ENCODE assay signal across 34 cellular contexts in the genomic region with DNA sequence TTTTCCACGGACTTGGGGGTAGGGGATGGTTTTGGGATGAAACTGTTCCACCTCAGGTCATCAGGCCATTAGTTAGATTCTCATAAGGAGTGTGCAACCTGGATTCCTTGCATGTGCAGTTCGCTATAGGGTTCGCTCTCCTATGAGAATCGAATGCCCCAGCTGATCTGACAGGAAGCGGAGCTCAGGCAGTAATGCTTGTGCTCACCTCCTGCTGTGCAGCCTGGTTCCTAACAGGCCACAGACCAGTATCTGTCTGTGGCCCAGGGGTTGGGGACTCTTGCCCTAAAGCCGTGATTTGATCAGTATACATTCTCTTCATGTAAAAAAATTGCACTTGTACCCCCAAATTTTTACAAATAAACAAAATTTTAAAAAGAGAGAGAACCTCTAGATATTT.
"Had no signal": no experiment of that assay in that cellular context is flagged by ENCODE, and none has a peak within 500 bp of the region (broad histone marks: within the 10 kb centered on the region; RNA-seq: fewer than 3 reads in every experiment).

No MANE protein-coding gene starts in this region.

- H3K27ac Mint-ChIP-seq: activated CD4-positive, alpha-beta memory T cell treated with anti-CD3 and anti-CD28 coated beads for 36 hours; activated CD4-positive, alpha-beta T cell treated with anti-CD3 and anti-CD28 coated beads for 36 hours; activated CD4-positive, alpha-beta T cell treated with anti-CD3 and anti-CD28 coated beads, Interleukin-2, amount 10 ng/mL, durations not matched to agents 24 days and 14 days; activated CD8-positive, alpha-beta memory T cell treated with anti-CD3 and anti-CD28 coated beads, Interleukin-2, amount 10 ng/mL, durations not matched to agents 7 days and 5 days; activated CD8-positive, alpha-beta T cell treated with anti-CD3 and anti-CD28 coated beads, Interleukin-2, amount 10 ng/mL, durations not matched to agents 7 days and 5 days; activated naive CD4-positive, alpha-beta T cell treated with anti-CD3 and anti-CD28 coated beads, Interleukin-2, amount 10 ng/mL, durations not matched to agents 7 days and 5 days; activated naive CD4-positive, alpha-beta T cell treated with anti-CD3 and anti-CD28 coated beads, Interleukin-2, amount 50 U/mL, for 72 hours; activated naive CD8-positive, alpha-beta T cell treated with anti-CD3 and anti-CD28 coated beads, Interleukin-2, amount 10 ng/mL, durations not matched to agents 7 days and 5 days; activated T-cell treated with anti-CD3 and anti-CD28 coated beads, Interleukin-2, amount 50 U/mL, for 24 hours; activated T-cell treated with anti-CD3 and anti-CD28 coated beads, Interleukin-2, amount 50 U/mL, for 72 hours; dendritic cell treated with granulocyte-macrophage colony-stimulating factor and Interleukin-4, amounts not matched to agents 40 ng/mL and 50 ng/mL, for 4 days; T-helper 17 cell; T-helper 2 cell treated with Interferon-gamma antibody and Interleukin-4, amounts not matched to agents 5 μg/mL and 100 μg/mL, for 36 hours had no signal

- H3K4me1 ChIP-seq: ascending aorta, breast epithelium, esophagus squamous epithelium, gastroesophageal sphincter had no signal

- H3K9me3 ChIP-seq: ascending aorta, breast epithelium, esophagus squamous epithelium had no signal

- H3K36me3 ChIP-seq: ascending aorta, breast epithelium, cardiac muscle cell, esophagus squamous epithelium, gastroesophageal sphincter, WERI-Rb-1 had no signal

- H3K4me1 Mint-ChIP-seq: activated CD4-positive, alpha-beta T cell treated with anti-CD3 and anti-CD28 coated beads for 36 hours; activated CD4-positive, alpha-beta T cell treated with anti-CD3 and anti-CD28 coated beads, Interleukin-2, amount 10 ng/mL, durations not matched to agents 24 days and 14 days; activated CD8-positive, alpha-beta memory T cell treated with anti-CD3 and anti-CD28 coated beads, Interleukin-2, amount 10 ng/mL, durations not matched to agents 7 days and 5 days; activated naive CD4-positive, alpha-beta T cell treated with anti-CD3 and anti-CD28 coated beads, Interleukin-2, amount 10 ng/mL, durations not matched to agents 7 days and 5 days; activated naive CD8-positive, alpha-beta T cell treated with anti-CD3 and anti-CD28 coated beads, Interleukin-2, amount 10 ng/mL, durations not matched to agents 7 days and 5 days; central memory CD8-positive, alpha-beta T cell; T-helper 17 cell had no signal

- H3K27ac ChIP-seq: ascending aorta, breast epithelium, cardiac muscle cell, coronary artery, dorsolateral prefrontal cortex, epithelial cell of prostate, esophagus squamous epithelium, gastroesophageal sphincter, WERI-Rb-1 had no signal

- H3K9me3 Mint-ChIP-seq: activated CD4-positive, alpha-beta memory T cell treated with anti-CD3 and anti-CD28 coated beads for 36 hours; activated CD4-positive, alpha-beta T cell treated with anti-CD3 and anti-CD28 coated beads, Interleukin-2, amount 10 ng/mL, durations not matched to agents 24 days and 14 days; activated naive CD8-positive, alpha-beta T cell treated with anti-CD3 and anti-CD28 coated beads, Interleukin-2, amount 10 ng/mL, durations not matched to agents 7 days and 5 days; activated T-cell treated with anti-CD3 and anti-CD28 coated beads, Interleukin-2, amount 50 U/mL, for 24 hours; central memory CD8-positive, alpha-beta T cell; dendritic cell treated with granulocyte-macrophage colony-stimulating factor and Interleukin-4, amounts not matched to agents 40 ng/mL and 50 ng/mL, for 4 days; T-helper 2 cell treated with Interferon-gamma antibody and Interleukin-4, amounts not matched to agents 5 μg/mL and 100 μg/mL, for 36 hours had no signal

- H3K27me3 Mint-ChIP-seq: activated CD4-positive, alpha-beta T cell treated with anti-CD3 and anti-CD28 coated beads for 36 hours; activated CD4-positive, alpha-beta T cell treated with anti-CD3 and anti-CD28 coated beads, Interleukin-2, amount 10 ng/mL, durations not matched to agents 24 days and 14 days; activated CD8-positive, alpha-beta memory T cell treated with anti-CD3 and anti-CD28 coated beads, Interleukin-2, amount 10 ng/mL, durations not matched to agents 7 days and 5 days; activated naive CD4-positive, alpha-beta T cell treated with anti-CD3 and anti-CD28 coated beads, Interleukin-2, amount 10 ng/mL, durations not matched to agents 7 days and 5 days; activated naive CD8-positive, alpha-beta T cell treated with anti-CD3 and anti-CD28 coated beads, Interleukin-2, amount 10 ng/mL, durations not matched to agents 7 days and 5 days; activated T-cell treated with anti-CD3 and anti-CD28 coated beads, Interleukin-2, amount 50 U/mL, for 24 hours; brain; dendritic cell treated with granulocyte-macrophage colony-stimulating factor and Interleukin-4, amounts not matched to agents 40 ng/mL and 50 ng/mL, for 4 days had no signal

- H3K4me3 ChIP-seq: ascending aorta, breast epithelium, cardiac muscle cell, coronary artery, dorsolateral prefrontal cortex, esophagus squamous epithelium, gastroesophageal sphincter had no signal

- H3K4me3 Mint-ChIP-seq: activated CD4-positive, alpha-beta memory T cell treated with anti-CD3 and anti-CD28 coated beads for 36 hours; activated CD4-positive, alpha-beta T cell treated with anti-CD3 and anti-CD28 coated beads for 36 hours; activated CD4-positive, alpha-beta T cell treated with anti-CD3 and anti-CD28 coated beads, Interleukin-2, amount 10 ng/mL, durations not matched to agents 24 days and 14 days; activated CD8-positive, alpha-beta memory T cell treated with anti-CD3 and anti-CD28 coated beads, Interleukin-2, amount 10 ng/mL, durations not matched to agents 7 days and 5 days; activated CD8-positive, alpha-beta T cell treated with anti-CD3 and anti-CD28 coated beads, Interleukin-2, amount 10 ng/mL, durations not matched to agents 7 days and 5 days; activated naive CD4-positive, alpha-beta T cell treated with anti-CD3 and anti-CD28 coated beads, Interleukin-2, amount 10 ng/mL, durations not matched to agents 7 days and 5 days; activated naive CD8-positive, alpha-beta T cell treated with anti-CD3 and anti-CD28 coated beads, Interleukin-2, amount 10 ng/mL, durations not matched to agents 7 days and 5 days; activated T-cell treated with anti-CD3 and anti-CD28 coated beads, Interleukin-2, amount 50 U/mL, for 24 hours; activated T-cell treated with anti-CD3 and anti-CD28 coated beads, Interleukin-2, amount 50 U/mL, for 72 hours; brain; central memory CD8-positive, alpha-beta T cell; dendritic cell treated with granulocyte-macrophage colony-stimulating factor and Interleukin-4, amounts not matched to agents 40 ng/mL and 50 ng/mL, for 4 days; T-helper 17 cell; T-helper 2 cell treated with Interferon-gamma antibody and Interleukin-4, amounts not matched to agents 5 μg/mL and 100 μg/mL, for 36 hours had no signal

- DNase-seq: activated CD4-positive, alpha-beta memory T cell treated with anti-CD3 and anti-CD28 coated beads for 36 hours; activated CD4-positive, alpha-beta T cell treated with anti-CD3 and anti-CD28 coated beads for 36 hours; activated CD4-positive, alpha-beta T cell treated with anti-CD3 and anti-CD28 coated beads, Interleukin-2, amount 10 ng/mL, durations not matched to agents 24 days and 14 days; activated CD4-positive, CD25-positive, alpha-beta regulatory T cell; activated CD4-positive, CD25-positive, alpha-beta regulatory T cell treated with anti-CD3 and anti-CD28 coated beads, Interleukin-2, amount 50 U/mL, for 72 hours; activated CD8-positive, alpha-beta memory T cell treated with anti-CD3 and anti-CD28 coated beads, Interleukin-2, amount 10 ng/mL, durations not matched to agents 7 days and 5 days; activated CD8-positive, alpha-beta memory T cell treated with anti-CD3 and anti-CD28 coated beads, Interleukin-2, amount 50 U/mL, for 4 hours; activated CD8-positive, alpha-beta T cell treated with anti-CD3 and anti-CD28 coated beads, Interleukin-2, amount 10 ng/mL, durations not matched to agents 7 days and 5 days; activated gamma-delta T cell; activated naive CD4-positive, alpha-beta T cell; activated naive CD4-positive, alpha-beta T cell treated with anti-CD3 and anti-CD28 coated beads, Interleukin-2, amount 10 ng/mL, durations not matched to agents 7 days and 5 days; activated naive CD8-positive, alpha-beta T cell treated with anti-CD3 and anti-CD28 coated beads, Interleukin-2, amount 10 ng/mL, durations not matched to agents 7 days and 5 days; activated T-cell treated with anti-CD3 and anti-CD28 coated beads, Interleukin-2, amount 50 U/mL, for 24 hours; activated T-cell treated with anti-CD3 and anti-CD28 coated beads, Interleukin-2, amount 50 U/mL, for 72 hours; dorsolateral prefrontal cortex; effector memory CD4-positive, alpha-beta T cell; esophagus squamous epithelium; foreskin melanocyte; head of caudate nucleus; SW 1271; T-helper 1 cell; T-helper 17 cell; WERI-Rb-1 had no signal

- ATAC-seq: activated CD4-positive, alpha-beta T cell treated with anti-CD3 and anti-CD28 coated beads for 36 hours; activated CD8-positive, alpha-beta memory T cell treated with anti-CD3 and anti-CD28 coated beads, Interleukin-2, amount 10 ng/mL, durations not matched to agents 7 days and 5 days; activated CD8-positive, alpha-beta T cell treated with anti-CD3 and anti-CD28 coated beads, Interleukin-2, amount 10 ng/mL, durations not matched to agents 7 days and 5 days; activated naive CD4-positive, alpha-beta T cell treated with anti-CD3 and anti-CD28 coated beads, Interleukin-2, amount 50 U/mL, for 72 hours; activated T-cell treated with anti-CD3 and anti-CD28 coated beads, Interleukin-2, amount 50 U/mL, for 72 hours; gastroesophageal sphincter; T-helper 17 cell had no signal

- H3K36me3 Mint-ChIP-seq: activated CD4-positive, alpha-beta memory T cell treated with anti-CD3 and anti-CD28 coated beads for 36 hours; activated CD8-positive, alpha-beta memory T cell treated with anti-CD3 and anti-CD28 coated beads, Interleukin-2, amount 10 ng/mL, durations not matched to agents 7 days and 5 days; activated naive CD4-positive, alpha-beta T cell treated with anti-CD3 and anti-CD28 coated beads, Interleukin-2, amount 10 ng/mL, durations not matched to agents 7 days and 5 days; activated naive CD8-positive, alpha-beta T cell treated with anti-CD3 and anti-CD28 coated beads, Interleukin-2, amount 10 ng/mL, durations not matched to agents 7 days and 5 days had no signal

- H3K27me3 ChIP-seq: ascending aorta, breast epithelium, cardiac muscle cell, esophagus squamous epithelium, gastroesophageal sphincter had no signal
